In genomic region chr7:127938588-127938987, GRCh38 we compare ENCODE assay signal across 11 cellular contexts.
DNase-seq lines count a peak whose midpoint lies in the region; ATAC-seq, FAIRE-seq and TF ChIP-seq lines count a peak whose summit lies in the region.
"Had no signal": no experiment of that assay in that cellular context is flagged by ENCODE, and none has a peak within 500 bp of the region (broad histone marks: within the 10 kb centered on the region; RNA-seq: fewer than 3 reads in every experiment).

No MANE protein-coding gene starts in this region.

- no peak overlapping the region for H3K9ac ChIP-seq in GM12878 (ENCODE audit: control insufficient read depth, insufficient read depth, low read length)
- H3K9ac ChIP-seq in keratinocyte (ENCODE audit: control insufficient read depth, extremely low read depth, insufficient read depth, low read length): no peak overlapping the region
- no peak overlapping the region for H3K9ac ChIP-seq in HepG2 (ENCODE audit: insufficient read depth, low read depth, low read length)

- CTCF ChIA-PET in GM12878 (lab: Yijun Ruan, JAX): interaction anchor here (2.8 kb wide), 1 partner anchor 230 kb away, joined by 8 read pairs; no protein-coding TSS in a partner anchor
- CTCF ChIA-PET in HepG2 (lab: Yijun Ruan, JAX; ENCODE audit: low intra/inter-chr PET ratio, low total read pairs): no interaction called here

- H3K4me2 ChIP-seq in GM12878 (ENCODE audit: control insufficient read depth, insufficient read depth) (no peak overlapping the region), keratinocyte (ENCODE audit: control insufficient read depth, extremely low read depth, insufficient read depth, low read depth, low read length) (no peak overlapping the region), HepG2 (ENCODE audit: low read depth, low read length) (no peak overlapping the region)

- TF ChIP-seq POLR2A in GM12878 (IDR thresholded peaks at IDR 0.05; ENCODE audit: low read depth, low read length): no peak
- no peak for TF ChIP-seq POLR2A in HepG2 (IDR thresholded peaks at IDR 0.05; ENCODE audit: insufficient read depth in 1 of 2, low read depth in 2 of 2, low read length in 2 of 2)
- TF ChIP-seq POLR2A in lower leg skin (IDR thresholded peaks at IDR 0.05): no peak

- H3K27ac ChIP-seq in GM12878 (ENCODE audit: control insufficient read depth, insufficient read depth) (no peak overlapping the region), keratinocyte (ENCODE audit: control insufficient read depth, insufficient read depth, low read length) (no peak overlapping the region), HepG2 (ENCODE audit: extremely low read length, insufficient read depth, low read length) (no peak overlapping the region)

- TF ChIP-seq CTCF in GM12878 (IDR thresholded peaks at IDR 0.05 in 2 of 3, conservative IDR thresholded peaks at IDR 0.05 in 1 of 3; ENCODE audit: control insufficient read depth in 2 of 3, extremely low read depth in 1 of 3, insufficient read depth in 1 of 3, low read depth in 3 of 3, low read length in 3 of 3): peak in 1 of 3 experiments; percentile 3; a peak in 1 of 6 replicates
- peak in 1 of 3 experiments; percentile 58 for TF ChIP-seq CTCF in keratinocyte (optimal IDR thresholded peaks at IDR 0.05 in 1 of 3, IDR thresholded peaks at IDR 0.05 in 1 of 3, conservative IDR thresholded peaks at IDR 0.05 in 1 of 3; ENCODE audit: extremely low read depth in 1 of 3, insufficient read depth in 2 of 3, low read length in 3 of 3)
- TF ChIP-seq CTCF in HepG2 (CRISPR knock-in tag; IDR thresholded peaks at IDR 0.05): no peak
- TF ChIP-seq CTCF in lower leg skin (IDR thresholded peaks at IDR 0.05): no peak

- H4K20me1 ChIP-seq in GM12878 (ENCODE audit: control insufficient read depth, insufficient read depth) (no peaks in the 10 kb centered on the region; the same call in 1 of the 2 replicates), keratinocyte (ENCODE audit: control insufficient read depth, extremely low read depth, insufficient read depth, low read length) (peaks cover 3% of the 10 kb centered on the region), HepG2 (ENCODE audit: insufficient read depth, low read length) (no peaks in the 10 kb centered on the region; the same call in 1 of the 2 replicates)

- TF ChIP-seq RAD21 in GM12878 (IDR thresholded peaks at IDR 0.05; ENCODE audit: insufficient read depth, low read depth, low read length) (0 out of 2 replicates have a peak, but pooled peaks have one; percentile 17), HepG2 (CRISPR knock-in tag; IDR thresholded peaks at IDR 0.05) (no peak)

- no peaks in the 10 kb centered on the region for H3K9me3 ChIP-seq in GM12878 (replicated peaks; ENCODE audit: control insufficient read depth, insufficient read depth, low read length)
- H3K9me3 ChIP-seq in keratinocyte (ENCODE audit: control insufficient read depth, low read depth, low read length): no peaks in the 10 kb centered on the region
- no peaks in the 10 kb centered on the region for H3K9me3 ChIP-seq in HepG2 (ENCODE audit: low read length)

- H3K4me3 ChIP-seq in GM12878: no peak overlapping the region
- no peak overlapping the region for H3K4me3 ChIP-seq in keratinocyte (ENCODE audit: control insufficient read depth in 2 of 3, extremely low read depth in 1 of 3, insufficient read depth in 2 of 3, low read depth in 1 of 3, low read length in 3 of 3)
- H3K4me3 ChIP-seq in HepG2 (replicated peaks in 1 of 3; ENCODE audit: insufficient read depth in 1 of 3, low read depth in 2 of 3, low read length in 3 of 3): no peak overlapping the region
- H3K4me3 ChIP-seq in lower leg skin (ENCODE audit: low read depth, poor library complexity, severe bottlenecking): no peak overlapping the region

- ATAC-seq in GM12878: no peak
- ATAC-seq in HepG2: no peak
- ATAC-seq in GM19023 (IDR thresholded peaks at IDR 0.05; ENCODE audit: unreplicated experiment): no peak

- no peaks in the 10 kb centered on the region for H3K27me3 ChIP-seq in GM12878 (replicated peaks in 1 of 2; ENCODE audit: control insufficient read depth in 2 of 2, insufficient read depth in 2 of 2, low read length in 1 of 2)
- no peaks in the 10 kb centered on the region for H3K27me3 ChIP-seq in keratinocyte (ENCODE audit: control insufficient read depth, extremely low read depth, insufficient read depth, low read length)
- H3K27me3 ChIP-seq in HepG2 (ENCODE audit: control insufficient read depth in 1 of 2, insufficient read depth in 2 of 2, low read length in 2 of 2): no peaks in the 10 kb centered on the region

- no peaks in the 10 kb centered on the region; the same call in none of the 2 replicates for H3K79me2 ChIP-seq in GM12878 (ENCODE audit: control insufficient read depth, insufficient read depth, low read length)
- peaks cover 5% of the 10 kb centered on the region for H3K79me2 ChIP-seq in keratinocyte (ENCODE audit: control insufficient read depth, insufficient read depth, low read length)
- no peaks in the 10 kb centered on the region for H3K79me2 ChIP-seq in HepG2 (ENCODE audit: insufficient read depth, low read length)

- H3K36me3 ChIP-seq in GM12878 (ENCODE audit: control insufficient read depth in 2 of 2, insufficient read depth in 2 of 2, low read length in 1 of 2) (peaks cover 8 to 30% of the 10 kb centered on the region in 2 experiments), keratinocyte (ENCODE audit: control insufficient read depth in 2 of 2, extremely low read depth in 1 of 2, insufficient read depth in 2 of 2, low read length in 2 of 2) (peaks cover 5 to 10% of the 10 kb centered on the region in 2 experiments), HepG2 (replicated peaks in 1 of 2; ENCODE audit: control insufficient read depth in 1 of 2, insufficient read depth in 2 of 2, low read length in 2 of 2) (peaks cover 8 to 70% of the 10 kb centered on the region in 2 experiments)

- TF ChIP-seq EP300 in GM12878 (IDR thresholded peaks at IDR 0.05; ENCODE audit: borderline replicate concordance in 1 of 2, control insufficient read depth in 1 of 2, low read depth in 2 of 2, low read length in 2 of 2) (no peak), HepG2 (IDR thresholded peaks at IDR 0.05; ENCODE audit: low read depth in 2 of 2, low read length in 2 of 2) (no peak), HepG2 (CRISPR knock-in tag; IDR thresholded peaks at IDR 0.05; ENCODE audit: borderline replicate concordance) (no peak)

- dilution Hi-C loops in keratinocyte (cut with MboI; ENCODE audit: extremely low pct_ligation_motif_present, low sequenced_read_pairs): no loop called here

- WGBS in GM12878 (ENCODE audit: insufficient coverage, insufficient replicate concordance, low lambda C conversion rate, missing lambda C conversion rate): 97% methylated on average over 2 of the region's 2 CpGs
- 96% methylated on average over 2 of the region's 2 CpGs for WGBS in HepG2 (ENCODE audit: low lambda C conversion rate)
- WGBS in lower leg skin, 2 donors: 83 to 89% methylated on average over 2 of the region's 2 CpGs

- FAIRE-seq in HTR-8/SVneo (lab: Jason Lieb, UNC) (no peak), GM12878 (lab: Jason Lieb, UNC) (no peak), keratinocyte (lab: Jason Lieb, UNC) (peak; percentile 9), HepG2 (lab: Jason Lieb, UNC) (no peak)

- H2AFZ ChIP-seq in GM12878 (ENCODE audit: control insufficient read depth, low read depth, low read length) (no peak overlapping the region), keratinocyte (ENCODE audit: control insufficient read depth, low read length) (no peak overlapping the region), HepG2 (ENCODE audit: low read length) (no peak overlapping the region)

- SMC1A ChIA-PET in GM12878 (lab: Charles Lee; ENCODE audit: uncharacterized antibody, unreplicated experiment): interaction anchor here (1.0 kb wide), 1 partner anchor 42 kb away, joined by 3 read pairs; no protein-coding TSS in a partner anchor

- DNase-seq in AG20443 (ENCODE audit: low spot score) (peak; percentile 88), HTR-8/SVneo (ENCODE audit: insufficient read length, low spot score) (peak; percentile 26), GM12878 (ENCODE audit: low read depth, low spot score) (no peak), keratinocyte (ENCODE audit: low read depth, low spot score) (peak; percentile 11), HepG2 (ENCODE audit: low spot score) (no peak), NCI-H1092 (lab: John Stamatoyannopoulos, UW) (no peak), lower leg skin (ENCODE audit: low spot score in 2 of 2) (no peak)
- DNase-seq: activated CD4-positive, alpha-beta T cell treated with anti-CD3 and anti-CD28 coated beads, Interleukin-2, amount 50 U/mL, for 4 hours; DMS 273 treated with DMSO at 0.1 percent for 48 hours; H7 had no signal

- no peaks in the 10 kb centered on the region for H3K9me1 ChIP-seq in keratinocyte (ENCODE audit: control insufficient read depth, extremely low read depth, insufficient read depth, low read length)

- RAD21 ChIA-PET in GM12878 (lab: Charles Lee; ENCODE audit: unreplicated experiment): no interaction called here

- POLR2A ChIA-PET in GM12878 (lab: Charles Lee): no interaction called here
- POLR2A ChIA-PET in HepG2 (lab: Yijun Ruan, JAX): no interaction called here

- BruUV-seq in GM12878 (replicated peaks; lab: Mats Ljungman, UMichigan) (no TSS peak), HepG2 (replicated peaks; lab: Mats Ljungman, UMichigan) (no TSS peak)

- intact Hi-C loops in GM12878 (cut with micrococcal nuclease; ENCODE audit: unreplicated experiment) (loop anchor here (10.0 kb wide), 1 partner anchor 224 kb away; no protein-coding TSS in a partner anchor), HepG2 (cut with micrococcal nuclease; ENCODE audit: unreplicated experiment) (no loop called here), lower leg skin (cut with DNase I; ENCODE audit: low total_unique reads) (no loop called here)

- in situ Hi-C loops in GM12878 (cut with MboI): no loop called here
- in situ Hi-C loops in HepG2 (cut with HindIII; ENCODE audit: extremely low pct_ligation_motif_present, low pct_unique_long_range_greater_than_20kb): no loop called here

- no peaks in the 10 kb centered on the region for H3K4me1 ChIP-seq in GM12878 (ENCODE audit: control insufficient read depth, insufficient read depth, low read length)
- peaks cover 3% of the 10 kb centered on the region for H3K4me1 ChIP-seq in keratinocyte (ENCODE audit: control insufficient read depth, extremely low read depth, insufficient read depth, low read length)
- H3K4me1 ChIP-seq in HepG2 (ENCODE audit: insufficient read depth, low read length): no peaks in the 10 kb centered on the region

Comparison
In these comparisons a context has a peak if more than half of its experiments do, and no peak if none do; other contexts are left out.
1. DNase-seq: peak in AG20443 (single experiment), HTR-8/SVneo (single experiment) and keratinocyte (single experiment); none in GM12878 (single experiment), HepG2 (single experiment), NCI-H1092 (single experiment) and lower leg skin (0 of 2).